ENCODE assay signal across 26 cellular contexts in the genomic region with DNA sequence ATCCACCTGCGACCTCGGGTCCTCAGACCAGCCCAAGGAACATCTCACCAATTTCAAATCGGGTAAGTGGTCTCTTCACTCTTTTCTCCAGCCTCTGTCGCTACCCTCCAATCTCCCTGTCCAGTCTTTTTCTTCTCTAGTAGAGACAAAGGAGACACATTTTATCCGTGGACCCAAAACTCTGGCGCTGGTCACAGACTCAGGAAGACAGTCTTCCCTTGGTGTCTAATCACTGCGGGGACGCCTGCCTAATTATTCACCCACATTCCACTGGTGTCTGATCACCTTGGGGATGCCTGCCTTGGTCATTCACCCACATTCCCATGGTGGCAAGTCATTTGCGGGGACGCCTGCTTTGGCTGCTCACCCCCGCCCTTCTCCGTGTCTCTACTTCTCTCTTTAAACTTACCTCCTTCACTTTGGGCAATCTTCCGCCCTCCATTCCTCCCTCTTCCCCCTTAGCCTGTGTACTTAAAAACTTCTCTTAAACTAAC. TPM values are rescaled to one million over a fixed set of nuclear protein-coding genes. Genes with fewer than 3 reads are reported as not detected.
"Had no signal": no experiment of that assay in that cellular context is flagged by ENCODE, and none has a peak within 500 bp of the region (broad histone marks: within the 10 kb centered on the region; RNA-seq: fewer than 3 reads in every experiment).

No MANE protein-coding gene starts in this region.

- H3K9me3 Mint-ChIP-seq: activated B cell treated with CpG ODN at 0.5 μM for 24 hours; dendritic cell treated with granulocyte-macrophage colony-stimulating factor and Interleukin-4, amounts not matched to agents 40 ng/mL and 50 ng/mL, for 4 days; effector memory CD8-positive, alpha-beta T cell; memory B cell; natural killer cell had no signal

- H3K36me3 ChIP-seq: gastroesophageal sphincter, neutrophil, right atrium auricular region, tibial nerve had no signal

- DNase-seq: activated B cell treated with CpG ODN at 0.5 μM for 24 hours; activated CD4-positive, alpha-beta T cell treated with anti-CD3 and anti-CD28 coated beads for 48 hours; activated CD8-positive, alpha-beta memory T cell treated with anti-CD3 and anti-CD28 coated beads, Interleukin-2, amount 50 U/mL, for 48 hours; activated naive CD4-positive, alpha-beta T cell treated with Interleukin-2 at 50 U/mL for 16 hours; anterior cingulate cortex; effector memory CD8-positive, alpha-beta T cell; natural killer cell; stimulated activated CD4-positive, alpha-beta T cell treated with anti-CD3 and anti-CD28 coated beads, Interleukin-15, amount 100 ng/mL, for 24 hours; stimulated activated CD4-positive, alpha-beta T cell treated with anti-CD3 and anti-CD28 coated beads, Interleukin-4, amount 100 ng/mL, for 24 hours; stimulated activated naive CD4-positive, alpha-beta T cell; T-helper 2 cell had no signal

- H3K9me3 ChIP-seq: gastroesophageal sphincter, neutrophil, right atrium auricular region, tibial nerve had no signal

- H3K4me3 Mint-ChIP-seq: activated B cell treated with CpG ODN at 0.5 μM for 24 hours; dendritic cell treated with granulocyte-macrophage colony-stimulating factor and Interleukin-4, amounts not matched to agents 40 ng/mL and 50 ng/mL, for 4 days; effector memory CD8-positive, alpha-beta T cell; memory B cell; natural killer cell had no signal

- H3K27ac Mint-ChIP-seq: activated B cell treated with CpG ODN at 0.5 μM for 24 hours; dendritic cell treated with granulocyte-macrophage colony-stimulating factor and Interleukin-4, amounts not matched to agents 40 ng/mL and 50 ng/mL, for 4 days; memory B cell; natural killer cell had no signal

- H3K4me3 ChIP-seq: gastroesophageal sphincter, right atrium auricular region, tibial nerve had no signal

- ATAC-seq: effector memory CD8-positive, alpha-beta T cell; gastroesophageal sphincter; left lobe of liver; natural killer cell had no signal

- H3K4me1 Mint-ChIP-seq: activated B cell treated with CpG ODN at 0.5 μM for 24 hours, memory B cell, natural killer cell had no signal

- H3K4me1 ChIP-seq: gastroesophageal sphincter, right atrium auricular region, tibial nerve had no signal

- H3K27me3 ChIP-seq: neutrophil, right atrium auricular region had no signal

- H3K36me3 Mint-ChIP-seq: memory B cell, natural killer cell had no signal

- FAIRE-seq: islet of Langerhans, TTC549 had no signal

- H3K27ac ChIP-seq: gastroesophageal sphincter, neutrophil, right atrium auricular region, tibial nerve had no signal

RNA-seq across cellular contexts. Expression of a gene that starts 13.9 kb away (rescaled TPM):
- total RNA-seq: activated B cell treated with CpG ODN at 0.5 μM for 24 hours, cerebellum, epithelial cell of proximal tubule, gastroesophageal sphincter, left lobe of liver, mucosa of gallbladder, right atrium auricular region, skeletal muscle tissue, subcutaneous adipose tissue, tibial nerve had no signal

RNA-seq across cellular contexts. Expression of a gene that starts 41.9 kb away (rescaled TPM):
- total RNA-seq: activated B cell treated with CpG ODN at 0.5 μM for 24 hours, cerebellum, epithelial cell of proximal tubule, gastroesophageal sphincter, left lobe of liver, mucosa of gallbladder, natural killer cell, posterior vena cava, right atrium auricular region, skeletal muscle tissue, subcutaneous adipose tissue, tibial nerve had no signal
